In the genomic region with DNA sequence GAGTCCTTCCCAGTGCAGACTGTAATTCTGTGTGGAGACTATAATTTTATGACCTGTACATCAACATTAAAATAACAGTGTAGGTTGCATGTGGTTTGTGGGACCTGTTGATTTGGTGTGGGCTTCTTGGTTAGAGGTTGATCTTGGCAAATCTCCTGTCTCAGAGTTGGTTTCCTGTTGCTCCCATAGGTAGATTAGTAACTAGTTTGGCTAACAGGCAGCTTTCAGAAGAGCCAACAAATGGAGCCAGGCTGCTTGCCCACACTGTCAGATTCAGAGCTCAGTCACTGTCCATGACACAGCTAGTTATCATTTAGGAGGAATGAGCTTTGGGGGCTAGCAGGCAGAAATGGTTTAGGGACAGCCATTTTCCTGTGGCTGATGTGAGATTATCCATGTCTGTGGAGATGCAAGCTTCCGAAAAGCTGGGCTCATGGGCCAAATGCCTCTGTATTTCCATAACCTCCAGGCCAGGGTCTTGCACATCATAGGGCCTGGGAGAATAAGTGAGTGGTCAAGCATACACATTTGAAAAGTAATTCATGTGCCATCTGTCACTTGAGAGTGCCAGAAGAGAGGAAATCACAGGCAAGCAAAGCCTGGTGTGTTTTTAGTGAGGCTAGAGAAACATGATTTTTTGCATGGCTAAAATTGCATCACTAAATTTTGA, we compare ENCODE assay signal across 9 cellular contexts. TPM values are rescaled to one million over a fixed set of nuclear protein-coding genes. Genes with fewer than 3 reads are reported as not detected.
A peak's percentile ranks its signal among the peaks of the same experiment; 100 is the strongest.
DNase-seq lines count a peak whose midpoint lies in the region; ATAC-seq and TF ChIP-seq lines count a peak whose summit lies in the region.
"Had no signal": no experiment of that assay in that cellular context is flagged by ENCODE, and none has a peak within 500 bp of the region (broad histone marks: within the 10 kb centered on the region; RNA-seq: fewer than 3 reads in every experiment).

No MANE protein-coding gene starts in this region.

- peaks cover 75% of the 10 kb centered on the region for H3K4me1 Mint-ChIP-seq in activated CD4-positive, alpha-beta T cell treated with anti-CD3 and anti-CD28 coated beads, Interleukin-2, amount 10 ng/mL, durations not matched to agents 7 days and 5 days
- H3K4me1 Mint-ChIP-seq in activated B cell treated with CpG ODN at 0.5 μM for 24 hours (peaks cover 78% of the 10 kb centered on the region), Calu3 (ENCODE audit: low read depth, unreplicated experiment) (peaks cover 17% of the 10 kb centered on the region)
- peaks cover 87% of the 10 kb centered on the region for H3K4me1 Mint-ChIP-seq in stimulated activated naive CD8-positive, alpha-beta T cell treated with anti-CD3 and anti-CD28 coated beads, Interleukin-15, amount 100 ng/mL, for 72 hours

- DNase-seq in activated CD4-positive, alpha-beta T cell treated with anti-CD3 and anti-CD28 coated beads, Interleukin-2, amount 10 ng/mL, durations not matched to agents 7 days and 5 days: peak; percentile 26
- DNase-seq in activated CD4-positive, alpha-beta T cell treated with anti-CD3 and anti-CD28 coated beads for 1 hour: no peak
- no peak for DNase-seq in activated B cell treated with CpG ODN at 0.5 μM for 24 hours
- peak; percentile 44 for DNase-seq in fibroblast of peridontal ligament (ENCODE audit: extremely low read depth)
- DNase-seq in stimulated activated naive CD8-positive, alpha-beta T cell treated with anti-CD3 and anti-CD28 coated beads, Interleukin-15, amount 100 ng/mL, for 72 hours: peak; percentile 16 to 38
- no peak for DNase-seq in activated effector memory CD4-positive, alpha-beta T cell treated with Interleukin-2 at 50 U/mL for 16 hours
- DNase-seq in stimulated activated CD8-positive, alpha-beta memory T cell treated with anti-CD3 and anti-CD28 coated beads, Interleukin-4, amount 100 ng/mL, for 48 hours: no peak
- no peak for DNase-seq in Calu3
- DNase-seq: activated CD4-positive, CD25-positive, alpha-beta regulatory T cell treated with anti-CD3 and anti-CD28 coated beads, Interleukin-2, amount 50 U/mL, for 72 hours had no signal

- no peaks in the 10 kb centered on the region for H3K9me3 Mint-ChIP-seq in activated CD4-positive, alpha-beta T cell treated with anti-CD3 and anti-CD28 coated beads, Interleukin-2, amount 10 ng/mL, durations not matched to agents 7 days and 5 days
- H3K9me3 Mint-ChIP-seq in activated B cell treated with CpG ODN at 0.5 μM for 24 hours: no peaks in the 10 kb centered on the region
- no peaks in the 10 kb centered on the region for H3K9me3 Mint-ChIP-seq in stimulated activated naive CD8-positive, alpha-beta T cell treated with anti-CD3 and anti-CD28 coated beads, Interleukin-15, amount 100 ng/mL, for 72 hours
- no peaks in the 10 kb centered on the region for H3K9me3 Mint-ChIP-seq in Calu3 (ENCODE audit: low read depth, unreplicated experiment)

- POLR2A ChIA-PET in activated CD4-positive, alpha-beta T cell treated with anti-CD3 and anti-CD28 coated beads, Interleukin-2, amount 10 ng/mL, durations not matched to agents 7 days and 5 days (lab: Charles Lee): interaction anchor here (0.5 to 1.4 kb wide), 3 partner anchors 22 to 60 kb away, joined by 3 to 7 read pairs (median 3); no protein-coding TSS in a partner anchor
- POLR2A ChIA-PET in activated B cell treated with CpG ODN at 0.5 μM for 24 hours (lab: Charles Lee): interaction anchor here (1.0 to 2.3 kb wide), 2 partner anchors 32 to 48 kb away, joined by 4 to 14 read pairs; a partner anchor contains a TSS

- ATAC-seq in activated B cell treated with CpG ODN at 0.5 μM for 24 hours (ENCODE audit: low read depth): no peak
- peak; percentile 77 for ATAC-seq in stimulated activated naive CD8-positive, alpha-beta T cell treated with anti-CD3 and anti-CD28 coated beads, Interleukin-15, amount 100 ng/mL, for 72 hours

- CTCF ChIA-PET in activated CD4-positive, alpha-beta T cell treated with anti-CD3 and anti-CD28 coated beads, Interleukin-2, amount 10 ng/mL, durations not matched to agents 7 days and 5 days (lab: Charles Lee): interaction anchor here (0.6 to 5.2 kb wide), 5 partner anchors 26 to 431 kb away, joined by 4 to 24 read pairs (median 4); no protein-coding TSS in a partner anchor
- CTCF ChIA-PET in activated B cell treated with CpG ODN at 0.5 μM for 24 hours (lab: Charles Lee): interaction anchor here (1.2 to 1.3 kb wide), 2 partner anchors 31 to 60 kb away, joined by 3 to 4 read pairs; no protein-coding TSS in a partner anchor
- CTCF ChIA-PET in Calu3 (lab: Charles Lee): interaction anchor here (0.7 to 1.2 kb wide), 2 partner anchors 20 to 768 kb away, joined by 4 to 6 read pairs; no protein-coding TSS in a partner anchor

- H3K4me3 Mint-ChIP-seq in activated CD4-positive, alpha-beta T cell treated with anti-CD3 and anti-CD28 coated beads, Interleukin-2, amount 10 ng/mL, durations not matched to agents 7 days and 5 days: peak overlapping the region; percentile 60
- H3K4me3 Mint-ChIP-seq in activated B cell treated with CpG ODN at 0.5 μM for 24 hours: no peak overlapping the region
- H3K4me3 Mint-ChIP-seq in stimulated activated naive CD8-positive, alpha-beta T cell treated with anti-CD3 and anti-CD28 coated beads, Interleukin-15, amount 100 ng/mL, for 72 hours: peak overlapping the region; percentile 52 to 59
- no peak overlapping the region for H3K4me3 Mint-ChIP-seq in Calu3 (ENCODE audit: low read depth, unreplicated experiment)

- intact Hi-C loops in activated B cell treated with CpG ODN at 0.5 μM for 24 hours (cut with micrococcal nuclease): no loop called here
- intact Hi-C loops in Calu3 (cut with micrococcal nuclease; ENCODE audit: unreplicated experiment): no loop called here

- no TSS peak for BruUV-seq in Calu3 (replicated peaks; lab: Mats Ljungman, UMichigan)

- H3K27ac Mint-ChIP-seq in activated CD4-positive, alpha-beta T cell treated with anti-CD3 and anti-CD28 coated beads, Interleukin-2, amount 10 ng/mL, durations not matched to agents 7 days and 5 days: peak overlapping the region; percentile 79
- H3K27ac Mint-ChIP-seq in activated B cell treated with CpG ODN at 0.5 μM for 24 hours (peak overlapping the region; percentile 71), Calu3 (ENCODE audit: unreplicated experiment) (no peak overlapping the region)
- peak overlapping the region; percentile 19 to 84 for H3K27ac Mint-ChIP-seq in stimulated activated naive CD8-positive, alpha-beta T cell treated with anti-CD3 and anti-CD28 coated beads, Interleukin-15, amount 100 ng/mL, for 72 hours

- peaks cover 73% of the 10 kb centered on the region for H3K36me3 Mint-ChIP-seq in activated CD4-positive, alpha-beta T cell treated with anti-CD3 and anti-CD28 coated beads, Interleukin-2, amount 10 ng/mL, durations not matched to agents 7 days and 5 days (ENCODE audit: low read depth)
- H3K36me3 Mint-ChIP-seq in activated B cell treated with CpG ODN at 0.5 μM for 24 hours (ENCODE audit: low read depth): peaks cover 49% of the 10 kb centered on the region
- no peaks in the 10 kb centered on the region for H3K36me3 Mint-ChIP-seq in Calu3 (ENCODE audit: insufficient read depth, unreplicated experiment)

- TF ChIP-seq CTCF in activated B cell treated with CpG ODN at 0.5 μM for 24 hours (IDR thresholded peaks at IDR 0.05) (no peak), Calu3 (IDR thresholded peaks at IDR 0.05; ENCODE audit: unreplicated experiment) (no peak)

- no peaks in the 10 kb centered on the region for H3K27me3 Mint-ChIP-seq in activated CD4-positive, alpha-beta T cell treated with anti-CD3 and anti-CD28 coated beads, Interleukin-2, amount 10 ng/mL, durations not matched to agents 7 days and 5 days
- H3K27me3 Mint-ChIP-seq in activated B cell treated with CpG ODN at 0.5 μM for 24 hours (no peaks in the 10 kb centered on the region), Calu3 (ENCODE audit: unreplicated experiment) (no peaks in the 10 kb centered on the region)
- no peaks in the 10 kb centered on the region for H3K27me3 Mint-ChIP-seq in stimulated activated naive CD8-positive, alpha-beta T cell treated with anti-CD3 and anti-CD28 coated beads, Interleukin-15, amount 100 ng/mL, for 72 hours

RNA-seq across cellular contexts. Expression of a gene that starts 33.4 kb away (rescaled TPM):
- total RNA-seq in activated CD4-positive, alpha-beta T cell treated with anti-CD3 and anti-CD28 coated beads, Interleukin-2, amount 10 ng/mL, durations not matched to agents 7 days and 5 days: 100 to 1,000 TPM; 134 TPM
- 83.8 and 89.0 TPM in 2 replicates for total RNA-seq in activated B cell treated with CpG ODN at 0.5 μM for 24 hours
- 59.8 and 62.9 TPM in 2 replicates for total RNA-seq in Calu3 (2022)

RNA-seq across cellular contexts. Expression of a gene that starts 54.6 kb away (rescaled TPM):
- total RNA-seq in activated CD4-positive, alpha-beta T cell treated with anti-CD3 and anti-CD28 coated beads, Interleukin-2, amount 10 ng/mL, durations not matched to agents 7 days and 5 days: 100 to 1,000 TPM; 414 to 457 TPM
- 143 and 154 TPM in 2 replicates for total RNA-seq in activated B cell treated with CpG ODN at 0.5 μM for 24 hours
- total RNA-seq in Calu3 (2022): 0.33 and 0.39 TPM in 2 replicates

RNA-seq across cellular contexts. Expression of a gene that starts 55.4 kb away (rescaled TPM):
- total RNA-seq in activated CD4-positive, alpha-beta T cell treated with anti-CD3 and anti-CD28 coated beads, Interleukin-2, amount 10 ng/mL, durations not matched to agents 7 days and 5 days: not detected
- total RNA-seq in activated B cell treated with CpG ODN at 0.5 μM for 24 hours: 0.33 and 0.93 TPM in 2 replicates
- 0.90 and 1.0 TPM in 2 replicates for total RNA-seq in Calu3 (2022)

Comparison
In these comparisons a context has a peak if more than half of its experiments do, and no peak if none do; other contexts are left out.
1. DNase-seq: peak in activated CD4-positive, alpha-beta T cell treated with anti-CD3 and anti-CD28 coated beads, Interleukin-2, amount 10 ng/mL, durations not matched to agents 7 days and 5 days (single experiment), fibroblast of peridontal ligament (single experiment) and stimulated activated naive CD8-positive, alpha-beta T cell treated with anti-CD3 and anti-CD28 coated beads, Interleukin-15, amount 100 ng/mL, for 72 hours (2 of 2); none in activated CD4-positive, alpha-beta T cell treated with anti-CD3 and anti-CD28 coated beads for 1 hour (single experiment), activated B cell treated with CpG ODN at 0.5 μM for 24 hours (single experiment), activated effector memory CD4-positive, alpha-beta T cell treated with Interleukin-2 at 50 U/mL for 16 hours (single experiment), stimulated activated CD8-positive, alpha-beta memory T cell treated with anti-CD3 and anti-CD28 coated beads, Interleukin-4, amount 100 ng/mL, for 48 hours (single experiment) and Calu3 (single experiment).
2. H3K4me3 Mint-ChIP-seq: peak in activated CD4-positive, alpha-beta T cell treated with anti-CD3 and anti-CD28 coated beads, Interleukin-2, amount 10 ng/mL, durations not matched to agents 7 days and 5 days (single experiment) and stimulated activated naive CD8-positive, alpha-beta T cell treated with anti-CD3 and anti-CD28 coated beads, Interleukin-15, amount 100 ng/mL, for 72 hours (2 of 2); none in activated B cell treated with CpG ODN at 0.5 μM for 24 hours (single experiment) and Calu3 (single experiment).
3. RNA of a gene that starts 54.6 kb away (total RNA-seq): 414 to 457 TPM in activated CD4-positive, alpha-beta T cell treated with anti-CD3 and anti-CD28 coated beads, Interleukin-2, amount 10 ng/mL, durations not matched to agents 7 days and 5 days and 143 to 154 TPM in activated B cell treated with CpG ODN at 0.5 μM for 24 hours; 0.33 to 0.39 TPM in Calu3; every median in the first group is over 100 times any median in the second.